8 cellular contexts compared by ENCODE assay signal in the genomic region with DNA sequence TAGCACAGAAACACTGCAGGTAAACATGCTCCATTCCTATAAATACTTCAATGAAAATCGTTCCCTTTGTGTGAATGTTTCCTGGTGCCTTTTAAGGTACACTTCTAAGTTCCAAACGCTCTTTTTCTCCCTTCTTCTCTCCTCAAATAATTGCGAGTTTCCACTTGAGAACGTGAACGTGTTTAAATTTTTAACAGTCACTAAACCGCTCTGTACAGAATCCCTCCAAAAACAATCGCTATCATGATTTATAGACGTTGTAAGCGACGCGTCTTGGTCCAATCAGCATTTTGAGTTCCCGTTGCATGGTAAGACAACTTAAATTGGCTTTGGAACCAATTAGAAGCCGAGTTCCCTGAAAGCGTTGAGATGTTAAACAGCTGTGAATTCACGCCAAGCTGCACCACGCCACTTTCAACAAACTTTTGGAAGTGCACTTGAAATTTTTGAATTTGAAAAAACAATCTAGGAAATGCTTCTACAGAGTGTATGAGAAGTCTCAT. TPM values are rescaled to one million over a fixed set of nuclear protein-coding genes. Genes with fewer than 3 reads are reported as not detected.
DNase-seq lines count a peak whose midpoint lies in the region; ATAC-seq and TF ChIP-seq lines count a peak whose summit lies in the region.

No MANE protein-coding gene starts in this region.

- peak overlapping the region; percentile 98 for H3K27ac Mint-ChIP-seq in CD8-positive, alpha-beta T cell
- H3K27ac Mint-ChIP-seq in activated T-helper 17 cell treated with anti-CD3 and anti-CD28 coated beads, Interleukin-2, amount 50 U/mL, for 72 hours = peak overlapping the region; percentile 100

- H3K36me3 Mint-ChIP-seq in CD8-positive, alpha-beta T cell = peaks cover 2% of the 10 kb centered on the region
- H3K36me3 Mint-ChIP-seq in activated T-helper 17 cell treated with anti-CD3 and anti-CD28 coated beads, Interleukin-2, amount 50 U/mL, for 72 hours (ENCODE audit: low read depth) = peaks cover 16% of the 10 kb centered on the region

- peak overlapping the region; percentile 63 for H3K27ac ChIP-seq in CD8-positive, alpha-beta T cell (ENCODE audit: low read depth, low read length)
- H3K27ac ChIP-seq in prostate gland = peak overlapping the region; percentile 91 to 97

- H3K36me3 ChIP-seq in CD8-positive, alpha-beta T cell (ENCODE audit: insufficient read depth, low read length) = no peaks in the 10 kb centered on the region
- no peaks in the 10 kb centered on the region for H3K36me3 ChIP-seq in HAP-1 (replicated peaks)
- no peaks in the 10 kb centered on the region for H3K36me3 ChIP-seq in prostate gland

- no peaks in the 10 kb centered on the region for H3K27me3 ChIP-seq in CD8-positive, alpha-beta T cell (ENCODE audit: insufficient read depth, low read length)
- H3K27me3 ChIP-seq in HAP-1 (ENCODE audit: low read depth) (no peaks in the 10 kb centered on the region), prostate gland (replicated peaks; ENCODE audit: insufficient read depth) (no peaks in the 10 kb centered on the region)

- no peaks in the 10 kb centered on the region for H3K9me3 ChIP-seq in CD8-positive, alpha-beta T cell (ENCODE audit: low read length)
- H3K9me3 ChIP-seq in HAP-1 (no peaks in the 10 kb centered on the region), prostate gland (no peaks in the 10 kb centered on the region)

- TF ChIP-seq POLR2A in prostate gland (IDR thresholded peaks at IDR 0.05) = no peak

- peaks cover 8% of the 10 kb centered on the region for H3K4me1 ChIP-seq in CD8-positive, alpha-beta T cell (ENCODE audit: insufficient read depth, low read length)
- H3K4me1 ChIP-seq in HAP-1 (peaks cover 8% of the 10 kb centered on the region), prostate gland (replicated peaks) (no peaks in the 10 kb centered on the region)

- DNase-seq in CD8-positive, alpha-beta T cell = peak in 4 of 7 experiments; percentile 14 to 32 (median 30)
- DNase-seq in HAP-1 (ENCODE audit: low spot score in 2 of 2) (peak; percentile 50 to 70), NCI-H526 treated with DMSO at 0.1 percent for 48 hours (lab: John Stamatoyannopoulos, UW) (peak; percentile 45), glomerular visceral epithelial cell (ENCODE audit: extremely low spot score) (peak; percentile 30), prostate gland (ENCODE audit: low spot score) (peak; percentile 15), HPDE6-E6E7 (ENCODE audit: extremely low spot score) (no peak)

- POLR2A ChIA-PET in CD8-positive, alpha-beta T cell (lab: Charles Lee) = interaction anchor here (0.9 to 4.0 kb wide), 7 partner anchors 12 to 227 kb away, joined by 3 to 35 read pairs (median 4); partner anchors contain the start of genes COMMD3 and DNAJC1

- intact Hi-C loops in CD8-positive, alpha-beta T cell (cut with DNase I, micrococcal nuclease) = loop anchor here (1.0 to 2.0 kb wide), 3 partner anchors 14 to 758 kb away; no protein-coding TSS in a partner anchor
- intact Hi-C loops in prostate gland (cut with DNase I) = loop anchor here (5.0 kb wide), 1 partner anchor 228 kb away; the partner anchor contains the start of gene DNAJC1

- in situ Hi-C loops in HAP-1 (cut with MboI; ENCODE audit: low sequenced_read_pairs) = no loop called here

- no peak for TF ChIP-seq CTCF in CD8-positive, alpha-beta T cell (IDR thresholded peaks at IDR 0.05)
- no peak for TF ChIP-seq CTCF in prostate gland (IDR thresholded peaks at IDR 0.05)

- no peaks in the 10 kb centered on the region for H3K27me3 Mint-ChIP-seq in CD8-positive, alpha-beta T cell (ENCODE audit: low read depth)
- H3K27me3 Mint-ChIP-seq in activated T-helper 17 cell treated with anti-CD3 and anti-CD28 coated beads, Interleukin-2, amount 50 U/mL, for 72 hours = peaks cover 3% of the 10 kb centered on the region

- no peaks in the 10 kb centered on the region for H3K9me3 Mint-ChIP-seq in CD8-positive, alpha-beta T cell
- H3K9me3 Mint-ChIP-seq in activated T-helper 17 cell treated with anti-CD3 and anti-CD28 coated beads, Interleukin-2, amount 50 U/mL, for 72 hours = no peaks in the 10 kb centered on the region

- H3K4me3 ChIP-seq in CD8-positive, alpha-beta T cell (ENCODE audit: low read depth, low read length) = peak overlapping the region; percentile 67
- H3K4me3 ChIP-seq in HAP-1 (peak overlapping the region; percentile 45), prostate gland (peak overlapping the region; percentile 68 to 71)

- ATAC-seq in CD8-positive, alpha-beta T cell = peak; percentile 45
- peak; percentile 63 for ATAC-seq in activated T-helper 17 cell treated with anti-CD3 and anti-CD28 coated beads, Interleukin-2, amount 50 U/mL, for 72 hours (replicated peaks)
- no peak for ATAC-seq in HG03139 (IDR thresholded peaks at IDR 0.05; ENCODE audit: unreplicated experiment)

- H3K4me3 Mint-ChIP-seq in CD8-positive, alpha-beta T cell = peak overlapping the region; percentile 82
- peak overlapping the region; percentile 83 for H3K4me3 Mint-ChIP-seq in activated T-helper 17 cell treated with anti-CD3 and anti-CD28 coated beads, Interleukin-2, amount 50 U/mL, for 72 hours

- under 1% methylated on average over 16 of the region's 16 CpGs for WGBS in prostate gland

- peaks cover 14% of the 10 kb centered on the region for H3K4me1 Mint-ChIP-seq in CD8-positive, alpha-beta T cell (ENCODE audit: low read depth)
- peaks cover 12% of the 10 kb centered on the region for H3K4me1 Mint-ChIP-seq in activated T-helper 17 cell treated with anti-CD3 and anti-CD28 coated beads, Interleukin-2, amount 50 U/mL, for 72 hours

- CTCF ChIA-PET in CD8-positive, alpha-beta T cell (lab: Charles Lee) = interaction anchor here (1.0 to 2.4 kb wide), 6 partner anchors 13 to 207 kb away, joined by 3 to 10 read pairs (median 4); partner anchors contain the start of gene COMMD3

RNA-seq across cellular contexts. Expression of gene EBLN1, which starts 12.6 kb away (rescaled TPM):
- total RNA-seq in CD8-positive, alpha-beta T cell = not detected
- total RNA-seq in activated T-helper 17 cell treated with anti-CD3 and anti-CD28 coated beads, Interleukin-2, amount 50 U/mL, for 72 hours = not detected
- 1 to 10 TPM in 1 of 2 donors, not detected in 1; 1.8 TPM for total RNA-seq in prostate gland
